Comparison of ENCODE assay signal across 29 cellular contexts in genomic region chr2:189208254-189208653, GRCh38. TPM values are rescaled to one million over a fixed set of nuclear protein-coding genes. Genes with fewer than 3 reads are reported as not detected.
A peak's percentile ranks its signal among the peaks of the same experiment; 100 is the strongest.
DNase-seq lines count a peak whose midpoint lies in the region; ATAC-seq, FAIRE-seq and TF ChIP-seq lines count a peak whose summit lies in the region.
"Had no signal": no experiment of that assay in that cellular context is flagged by ENCODE, and none has a peak within 500 bp of the region (broad histone marks: within the 10 kb centered on the region; RNA-seq: fewer than 3 reads in every experiment).

No MANE protein-coding gene starts in this region.

- H3K4me2 ChIP-seq in SK-N-SH: no peak overlapping the region

- no peaks in the 10 kb centered on the region for H3K9me3 ChIP-seq in SK-N-SH
- no peaks in the 10 kb centered on the region for H3K9me3 ChIP-seq in vagina
- H3K9me3 ChIP-seq in pancreas: no peaks in the 10 kb centered on the region
- H3K9me3 ChIP-seq: heart left ventricle, SJSA1, thoracic aorta had no signal

- peaks cover 50% of the 10 kb centered on the region for H3F3A ChIP-seq in SK-N-SH (replicated peaks; ENCODE audit: insufficient read depth)

- H3K27me3 Mint-ChIP-seq in neural crest cell (ENCODE audit: low read depth): no peaks in the 10 kb centered on the region
- H3K27me3 Mint-ChIP-seq: activated naive CD4-positive, alpha-beta T cell treated with anti-CD3 and anti-CD28 coated beads, Interleukin-2, amount 50 U/mL, for 24 hours; CD4-positive, alpha-beta T cell had no signal

- H3K36me3 Mint-ChIP-seq in neural crest cell (ENCODE audit: low read depth): no peaks in the 10 kb centered on the region
- H3K36me3 Mint-ChIP-seq: memory B cell, naive B cell had no signal

- no peaks in the 10 kb centered on the region for H3K27me3 ChIP-seq in SK-N-SH (ENCODE audit: insufficient read depth)
- H3K27me3 ChIP-seq in brain microvascular endothelial cell (replicated peaks): no peaks in the 10 kb centered on the region
- no peaks in the 10 kb centered on the region for H3K27me3 ChIP-seq in vagina
- H3K27me3 ChIP-seq in pancreas: no peaks in the 10 kb centered on the region
- H3K27me3 ChIP-seq: heart left ventricle, SJSA1 had no signal

- WGBS in SK-N-SH (ENCODE audit: low lambda C conversion rate): 84% methylated on average over 1 of the region's 1 CpG
- 66 to 71% methylated on average over 1 of the region's 1 CpG for WGBS in lower leg skin, 2 donors
- 24 to 50% methylated on average over 1 of the region's 1 CpG for WGBS in pancreas, 2 donors

- H2AFZ ChIP-seq in SK-N-SH (ENCODE audit: low read depth): peak overlapping the region; percentile 5; the same call in 1 of the 2 replicates
- H2AFZ ChIP-seq: parathyroid adenoma had no signal

- no peak for TF ChIP-seq CTCF in SK-N-SH (IDR thresholded peaks at IDR 0.05)
- no peak for TF ChIP-seq CTCF in brain microvascular endothelial cell (IDR thresholded peaks at IDR 0.05; ENCODE audit: low read depth, low read length, missing control alignments)
- TF ChIP-seq CTCF in neural crest cell (conservative IDR thresholded peaks at IDR 0.05): no peak
- no peak for TF ChIP-seq CTCF in vagina (IDR thresholded peaks at IDR 0.05)
- TF ChIP-seq CTCF in lower leg skin (IDR thresholded peaks at IDR 0.05): no peak
- TF ChIP-seq CTCF in pancreas (IDR thresholded peaks at IDR 0.05): no peak

- intact Hi-C loops in vagina (cut with DNase I): no loop called here
- intact Hi-C loops in lower leg skin (cut with DNase I; ENCODE audit: low total_unique reads): no loop called here
- intact Hi-C loops in pancreas (cut with DNase I): no loop called here

- peak overlapping the region; percentile 82; the same call in 1 of the 2 replicates for H3K9ac ChIP-seq in SK-N-SH
- H3K9ac ChIP-seq: parathyroid adenoma had no signal

- POLR2A ChIA-PET in SK-N-SH (lab: Yijun Ruan, JAX): no interaction called here

- CTCF ChIA-PET in SK-N-SH (lab: Yijun Ruan, JAX): interaction anchor here (0.9 kb wide), 1 partner anchor 65 kb away, joined by 3 read pairs; no protein-coding TSS in a partner anchor

- no peak for FAIRE-seq in pancreas (lab: Jason Lieb, UNC)

- H3K4me1 ChIP-seq in SK-N-SH (ENCODE audit: control insufficient read depth in 1 of 2, insufficient read depth in 2 of 2, low read depth in 1 of 2, low read length in 1 of 2) (peaks cover 0 to 44% of the 10 kb centered on the region in 2 experiments; a peak in 3 of 4 replicates), vagina (peaks cover 15% of the 10 kb centered on the region), pancreas (no peaks in the 10 kb centered on the region)
- H3K4me1 ChIP-seq: parathyroid adenoma had no signal

- no peaks in the 10 kb centered on the region for H3K36me3 ChIP-seq in SK-N-SH (replicated peaks in 1 of 2; ENCODE audit: control insufficient read depth in 1 of 2, insufficient read depth in 2 of 2, low read length in 1 of 2)
- H3K36me3 ChIP-seq in brain microvascular endothelial cell (replicated peaks): no peaks in the 10 kb centered on the region
- H3K36me3 ChIP-seq in vagina: no peaks in the 10 kb centered on the region
- H3K36me3 ChIP-seq in pancreas: no peaks in the 10 kb centered on the region
- H3K36me3 ChIP-seq: heart left ventricle, SJSA1, thoracic aorta, WERI-Rb-1 had no signal

- in situ Hi-C loops in brain microvascular endothelial cell (cut with HindIII; ENCODE audit: low pct_ligation_motif_present, low sequenced_read_pairs): no loop called here

- DNase-seq in SK-N-SH: no peak
- DNase-seq in brain microvascular endothelial cell: no peak
- DNase-seq in neural crest cell (ENCODE audit: low read depth, low spot score): no peak
- DNase-seq in vagina (ENCODE audit: extremely low spot score in 2 of 2): no peak
- no peak for DNase-seq in lower leg skin (ENCODE audit: low spot score in 2 of 2)
- no peak for DNase-seq in pancreas
- DNase-seq: activated CD4-positive, alpha-beta T cell treated with anti-CD3 and anti-CD28 coated beads, Interleukin-2, amount 50 U/mL, for 1 hour; anterior cingulate cortex; CD4-positive, alpha-beta T cell; central memory CD4-positive, alpha-beta T cell; GOT3; heart left ventricle; MV-4-11; naive B cell; NCI-H2171 treated with DMSO at 0.1 percent for 48 hours; NCI-H526; right cardiac atrium; stimulated activated naive CD4-positive, alpha-beta T cell treated with Interleukin-2 at 50 U/mL for 16 hours; T-helper 2 cell; WERI-Rb-1 had no signal

- peaks cover 2% of the 10 kb centered on the region for H3K9me3 Mint-ChIP-seq in neural crest cell
- H3K9me3 Mint-ChIP-seq: CD4-positive, alpha-beta T cell; memory B cell; naive B cell had no signal

- peak overlapping the region; percentile 27 for H3K27ac Mint-ChIP-seq in neural crest cell (ENCODE audit: unreplicated experiment)
- H3K27ac Mint-ChIP-seq: activated naive CD4-positive, alpha-beta T cell treated with anti-CD3 and anti-CD28 coated beads, Interleukin-2, amount 50 U/mL, for 24 hours; CD4-positive, alpha-beta T cell; memory B cell; naive B cell had no signal

- peak overlapping the region; percentile 7 for H3K4me3 Mint-ChIP-seq in neural crest cell
- H3K4me3 Mint-ChIP-seq: activated naive CD4-positive, alpha-beta T cell treated with anti-CD3 and anti-CD28 coated beads, Interleukin-2, amount 50 U/mL, for 24 hours; CD4-positive, alpha-beta T cell; memory B cell; naive B cell had no signal

- H3K4me1 Mint-ChIP-seq in neural crest cell: peaks cover 40% of the 10 kb centered on the region
- H3K4me1 Mint-ChIP-seq: memory B cell, naive B cell had no signal

- TF ChIP-seq POLR2A in vagina (IDR thresholded peaks at IDR 0.05) (no peak), lower leg skin (IDR thresholded peaks at IDR 0.05) (no peak)

- no peaks in the 10 kb centered on the region for H4K20me1 ChIP-seq in SK-N-SH (ENCODE audit: insufficient read depth)

- H3K4me3 ChIP-seq in SK-N-SH (ENCODE audit: low read depth in 2 of 2, low read length in 1 of 2) (no peak overlapping the region), brain microvascular endothelial cell (ENCODE audit: low read depth, low read length) (no peak overlapping the region), vagina (no peak overlapping the region), lower leg skin (ENCODE audit: low read depth, poor library complexity, severe bottlenecking) (no peak overlapping the region), pancreas (no peak overlapping the region)
- H3K4me3 ChIP-seq: heart left ventricle, SJSA1, thoracic aorta had no signal

- H3K79me2 ChIP-seq in SK-N-SH (ENCODE audit: insufficient read depth): peaks cover 2% of the 10 kb centered on the region; the same call in 1 of the 2 replicates
- H3K79me2 ChIP-seq: parathyroid adenoma had no signal

- no peak for TF ChIP-seq EP300 in SK-N-SH (IDR thresholded peaks at IDR 0.05; ENCODE audit: borderline replicate concordance in 1 of 2, low read depth in 1 of 2, low read length in 1 of 2)

- ATAC-seq in SK-N-SH treated with all-trans-retinoic acid at 6 μM for 48 hours (no peak), GM18511 (IDR thresholded peaks at IDR 0.05; ENCODE audit: unreplicated experiment) (no peak), pancreas (no peak)
- ATAC-seq: heart left ventricle, right cardiac atrium had no signal

- TF ChIP-seq RAD21 in SK-N-SH (IDR thresholded peaks at IDR 0.05; ENCODE audit: low read length): no peak

- H3K27ac ChIP-seq in SK-N-SH (ENCODE audit: low read depth in 2 of 2, low read length in 1 of 2) (peak overlapping the region; percentile 95 to 99; a peak in 3 of 4 replicates), brain microvascular endothelial cell (peak overlapping the region; percentile 99), vagina (peak overlapping the region; percentile 84), pancreas (no peak overlapping the region)
- H3K27ac ChIP-seq: 22Rv1, epithelial cell of prostate, parathyroid adenoma, WERI-Rb-1 had no signal

- H3K9me2 ChIP-seq in SK-N-SH: no peaks in the 10 kb centered on the region

TF ChIP-seq in SK-N-SH, 30 proteins besides CTCF, POLR2A, EP300 and RAD21:
- TF ChIP-seq NFIC (IDR thresholded peaks at IDR 0.05; ENCODE audit: borderline replicate concordance) (no peak), JUND (IDR thresholded peaks at IDR 0.05) (no peak), MEF2A (IDR thresholded peaks at IDR 0.05; ENCODE audit: borderline replicate concordance, low read depth) (no peak), FOXM1 (IDR thresholded peaks at IDR 0.05; ENCODE audit: low read depth) (no peak), YY1 (IDR thresholded peaks at IDR 0.05; ENCODE audit: low read depth) (no peak), GATA2 (CRISPR knock-in tag; IDR thresholded peaks at IDR 0.05) (no peak), GABPA (IDR thresholded peaks at IDR 0.05; ENCODE audit: low read depth) (no peak)

TF ChIP-seq in SK-N-SH treated with all-trans-retinoic acid at 6 μM for 48 hours, 23 proteins besides CTCF, POLR2A, EP300 and RAD21 (continues in another document):
- no peak for TF ChIP-seq POU6F1 (CRISPR knock-in tag; IDR thresholded peaks at IDR 0.05; ENCODE audit: borderline replicate concordance, low read depth)
- TF ChIP-seq BACH2 (CRISPR knock-in tag; IDR thresholded peaks at IDR 0.05; ENCODE audit: borderline replicate concordance): no peak
- TF ChIP-seq ZFP3 (CRISPR knock-in tag; IDR thresholded peaks at IDR 0.05): no peak
- no peak for TF ChIP-seq TCF4 (CRISPR knock-in tag; IDR thresholded peaks at IDR 0.05; ENCODE audit: borderline replicate concordance)

RNA-seq across cellular contexts. Expression of gene COL5A2, which starts 28.7 kb away (rescaled TPM):
- polyA plus RNA-seq in SK-N-SH (2012; rRNA removed) (18.7 and 20.4 TPM in 2 replicates), pancreas (1 to 10 TPM; 2.2 to 3.4 TPM)
- polyA plus RNA-seq in SK-N-SH (2012; cell fraction: cytosol; rRNA removed): 14.9 and 20.2 TPM in 2 replicates
- polyA plus RNA-seq in SK-N-SH (2012; cell fraction: nucleus; rRNA removed): 18.2 and 26.5 TPM in 2 replicates
- total RNA-seq in neural crest cell (62.6 and 68.7 TPM in 2 replicates), vagina (33.1 TPM), lower leg skin (10 to 100 TPM in 3 of 4 donors, 1 to 10 TPM in 1; 7.7 to 29.5 (median 16.9) TPM), pancreas (10 to 100 TPM in 2 of 6 donors, 1 to 10 TPM in 4; 1.9 to 43.3 (median 6.1) TPM)

Comparison
In these comparisons a context has a peak if more than half of its experiments do, and no peak if none do; other contexts are left out.
1. H3K27ac ChIP-seq: peak in SK-N-SH (2 of 2), brain microvascular endothelial cell (single experiment) and vagina (single experiment); none in pancreas (0 of 4).